ENCODE assay signal across 8 cellular contexts in the genomic region with DNA sequence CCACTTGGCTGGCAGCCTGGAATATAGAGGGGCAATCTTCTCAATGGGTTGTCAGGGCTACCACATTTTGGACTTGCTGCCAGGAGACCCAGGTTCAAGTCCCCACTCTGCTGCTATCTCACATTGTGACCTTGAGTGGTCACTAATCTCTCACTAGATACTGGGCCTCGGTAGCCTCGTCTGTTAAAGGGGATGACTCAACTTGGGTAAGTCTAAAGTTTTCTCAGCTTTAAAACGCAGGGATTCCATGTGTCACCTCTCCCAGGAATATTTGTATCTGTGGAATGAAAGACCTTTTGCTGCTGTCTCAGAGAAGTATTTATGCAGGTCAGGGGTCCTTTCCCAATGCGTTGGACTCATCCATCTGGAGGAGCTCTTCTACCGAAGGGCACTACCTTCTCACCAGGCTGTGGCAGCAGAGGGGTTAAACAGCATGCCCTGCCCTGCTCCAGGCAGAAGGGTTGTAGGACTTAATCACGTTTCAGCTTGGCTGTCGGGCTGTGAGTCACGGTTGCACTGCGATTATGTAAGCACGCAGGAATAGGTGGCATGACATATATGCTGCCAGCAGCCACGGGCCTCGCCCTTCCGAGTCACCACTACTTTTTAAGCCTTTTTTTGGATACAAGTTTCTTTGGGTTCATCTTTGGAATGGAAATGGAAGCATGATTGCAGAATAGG.
DNase-seq lines count a peak whose midpoint lies in the region; ATAC-seq, FAIRE-seq and TF ChIP-seq lines count a peak whose summit lies in the region.

No MANE protein-coding gene starts in this region.

- no peak overlapping the region for H3K56ac ChIP-seq in H9 (ENCODE audit: insufficient read length, low read depth, low read length)

- WGBS in H9 (ENCODE audit: extremely low coverage, insufficient read length, low lambda C conversion rate), result no CpG with 5 or more reads among the region's 13 CpGs

- H2AFZ ChIP-seq in H9 (ENCODE audit: low read length), result no peak overlapping the region

- H2BK12ac ChIP-seq in H9 (ENCODE audit: insufficient read length, low read depth, low read length), result no peak overlapping the region

- H3K27me3 Mint-ChIP-seq in H9 (ENCODE audit: low read depth), result no peaks in the 10 kb centered on the region; the same call in 1 of the 2 replicates
- H3K27me3 Mint-ChIP-seq in immature natural killer cell (ENCODE audit: low read depth in 3 of 3), result peaks cover 0 to 14% (median 5%) of the 10 kb centered on the region in 3 donors

- H3K9me3 Mint-ChIP-seq in H9 (peaks cover 13 to 15% of the 10 kb centered on the region in 2 experiments), immature natural killer cell (peaks cover 0 to 9% (median 1%) of the 10 kb centered on the region in 6 donors)

- H3K23me2 ChIP-seq in H9 (ENCODE audit: insufficient read length, low read depth, low read length, poor library complexity, severe bottlenecking), result no peaks in the 10 kb centered on the region

- H3K79me1 ChIP-seq in H9 (ENCODE audit: insufficient read depth, low read depth, low read length, poor library complexity, severe bottlenecking), result no peaks in the 10 kb centered on the region

- no peak overlapping the region for H3K9ac ChIP-seq in H9 (ENCODE audit: extremely low read depth, insufficient read length, low read length)

- H3K36me3 Mint-ChIP-seq in H9 (ENCODE audit: insufficient read depth in 1 of 3, low read depth in 3 of 3) (peaks cover 11 to 14% (median 12%) of the 10 kb centered on the region in 3 experiments), immature natural killer cell (peaks cover 0 to 4% (median 0%) of the 10 kb centered on the region in 3 donors)

- H3K14ac ChIP-seq in H9 (ENCODE audit: insufficient read depth, low read length), result no peak overlapping the region

- no peak overlapping the region for H2BK5ac ChIP-seq in H9 (ENCODE audit: insufficient read length, low read length)

- no peak for TF ChIP-seq POLR2A in GM12892 (IDR thresholded peaks at IDR 0.05; ENCODE audit: low read depth, low read length)

- no peak overlapping the region for H3K4ac ChIP-seq in H9 (ENCODE audit: low read depth, low read length)

- no peak overlapping the region for H2BK120ac ChIP-seq in H9 (ENCODE audit: low read depth, low read length, poor library complexity, severe bottlenecking)

- H2BK20ac ChIP-seq in H9 (ENCODE audit: low read depth, low read length, poor library complexity, severe bottlenecking), result no peak overlapping the region

- ATAC-seq in foreskin keratinocyte, result peak; percentile 98
- ATAC-seq in HG02840 (IDR thresholded peaks at IDR 0.05; ENCODE audit: low FRiP score, unreplicated experiment), result no peak
- ATAC-seq in HG03521 (IDR thresholded peaks at IDR 0.05; ENCODE audit: unreplicated experiment), result no peak

- H3K4me1 ChIP-seq in H9 (ENCODE audit: insufficient read depth, low read length) (peaks cover 12% of the 10 kb centered on the region; the same call in 1 of the 2 replicates), foreskin keratinocyte (peaks cover 28% of the 10 kb centered on the region)

- no peaks in the 10 kb centered on the region for H3K27me3 ChIP-seq in H9 (ENCODE audit: insufficient read depth, low read length)
- H3K27me3 ChIP-seq in foreskin keratinocyte, result no peaks in the 10 kb centered on the region

- no peaks in the 10 kb centered on the region for H4K20me1 ChIP-seq in H9 (ENCODE audit: control insufficient read depth, insufficient read depth, insufficient read length)

- H3K4me2 ChIP-seq in H9 (ENCODE audit: insufficient read depth, insufficient read length, low read length), result no peak overlapping the region

- H3K18ac ChIP-seq in H9 (ENCODE audit: insufficient read length, low read depth, low read length), result no peak overlapping the region

- H3K4me1 Mint-ChIP-seq in H9 (peaks cover 28 to 31% of the 10 kb centered on the region in 2 experiments), immature natural killer cell (no peaks in the 10 kb centered on the region)

- no peak overlapping the region for H2BK15ac ChIP-seq in H9 (ENCODE audit: low read depth, low read length)

- H3K27ac ChIP-seq in H9 (ENCODE audit: insufficient read length, low read depth, low read length), result no peak overlapping the region
- peak overlapping the region; percentile 74 for H3K27ac ChIP-seq in foreskin keratinocyte

- no peaks in the 10 kb centered on the region for H3K79me2 ChIP-seq in H9 (ENCODE audit: insufficient read depth, low read length)

- no peak for FAIRE-seq in GM12892 (lab: Jason Lieb, UNC)

- H4K91ac ChIP-seq in H9 (ENCODE audit: insufficient read length, low read depth, low read length), result no peak overlapping the region

- H3K27ac Mint-ChIP-seq in H9, result no peak overlapping the region
- H3K27ac Mint-ChIP-seq in immature natural killer cell, result no peak overlapping the region

- DNase-seq in H9, result peak; percentile 42
- DNase-seq in SIG-M5 treated with dmso at 0.1 percent for 504 hours (lab: John Stamatoyannopoulos, UW; ENCODE audit: unreplicated experiment), result peak; percentile 91
- DNase-seq in foreskin keratinocyte, result peak; percentile 98 to 100
- DNase-seq in skeletal muscle cell (ENCODE audit: low read depth), result peak; percentile 78
- DNase-seq in GM12892 (ENCODE audit: insufficient read length), result no peak
- no peak for DNase-seq in immature natural killer cell

- H4K8ac ChIP-seq in H9 (replicated peaks; ENCODE audit: insufficient read length, low read depth, low read length), result no peak overlapping the region

- H3T11ph ChIP-seq in H9 (ENCODE audit: low read length), result no peak overlapping the region

- H3K4me3 ChIP-seq in skeletal muscle cell (ENCODE audit: low read depth, low read length), result no peak overlapping the region

- H2AK5ac ChIP-seq in H9 (ENCODE audit: insufficient read length, low read length), result no peak overlapping the region

- no peaks in the 10 kb centered on the region for H3K9me3 ChIP-seq in H9 (ENCODE audit: control insufficient read depth, low read depth, low read length)

- H4K5ac ChIP-seq in H9 (ENCODE audit: insufficient read length, low read depth, low read length), result no peak overlapping the region

- no peak overlapping the region for H3K23ac ChIP-seq in H9 (ENCODE audit: insufficient read length, low read depth, low read length)

- H3K4me3 Mint-ChIP-seq in H9 (no peak overlapping the region), immature natural killer cell (no peak overlapping the region)

- TF ChIP-seq CTCF in H9 (conservative IDR thresholded peaks at IDR 0.05), result no peak
- TF ChIP-seq CTCF in foreskin keratinocyte (conservative IDR thresholded peaks at IDR 0.05), result peak; percentile 51

Comparison
In these comparisons a context has a peak if more than half of its experiments do, and no peak if none do; other contexts are left out.
1. DNase-seq: peak in H9 (single experiment), SIG-M5 treated with dmso at 0.1 percent for 504 hours (single experiment), foreskin keratinocyte (2 of 2) and skeletal muscle cell (single experiment); none in GM12892 (single experiment) and immature natural killer cell (0 of 3).